ENCODE assay signal across 22 cellular contexts in the genomic region with DNA sequence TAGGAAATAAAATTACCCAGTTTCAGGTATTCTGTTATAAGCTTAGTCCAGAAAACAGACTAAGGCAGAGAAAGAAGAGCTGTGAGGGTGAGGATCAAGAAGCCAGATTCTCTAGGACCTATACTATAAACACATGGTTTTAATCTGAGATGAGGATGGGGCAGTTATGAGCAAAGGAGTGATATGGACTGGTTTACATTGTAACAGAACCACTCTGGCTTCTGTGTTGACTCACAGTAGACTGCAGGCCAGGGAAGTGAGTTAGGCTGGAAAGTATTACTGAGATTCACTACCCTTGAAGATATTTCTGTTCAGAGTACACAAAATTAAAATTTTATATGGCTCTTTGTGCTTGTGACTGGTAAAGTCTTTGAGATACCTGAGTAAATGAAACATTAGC. TPM values are rescaled to one million over a fixed set of nuclear protein-coding genes. Genes with fewer than 3 reads are reported as not detected.
"Had no signal": no experiment of that assay in that cellular context is flagged by ENCODE, and none has a peak within 500 bp of the region (broad histone marks: within the 10 kb centered on the region; RNA-seq: fewer than 3 reads in every experiment).

No MANE protein-coding gene starts in this region.

- H3K9me3 Mint-ChIP-seq: activated T-cell treated with anti-CD3 and anti-CD28 coated beads, Interleukin-2, amount 50 U/mL, for 72 hours; brain; natural killer cell treated with Interleukin-12 subunit alpha and Interleukin-12 subunit beta and Interleukin-15 and Interleukin-18, amount 100 ng/mL, for 72 hours; stimulated activated naive B cell treated with anti-CD40 and anti-IgM and Interleukin-4, amounts not matched to agents 10 μg/mL and 1 μg/mL and 100 μg/mL, for 72 hours had no signal

- ATAC-seq: activated T-cell treated with anti-CD3 and anti-CD28 coated beads, Interleukin-2, amount 50 U/mL, for 72 hours; left cardiac atrium; natural killer cell treated with Interleukin-12 subunit alpha and Interleukin-12 subunit beta and Interleukin-15 and Interleukin-18, amount 100 ng/mL, for 72 hours; stimulated activated naive B cell treated with anti-CD40 and anti-IgM and Interleukin-4, amounts not matched to agents 10 μg/mL and 1 μg/mL and 100 μg/mL, for 72 hours had no signal

- H3K27me3 Mint-ChIP-seq: activated naive CD8-positive, alpha-beta T cell had no signal

- H3K27me3 ChIP-seq: dorsolateral prefrontal cortex, sigmoid colon had no signal

- H3K4me3 ChIP-seq: dorsolateral prefrontal cortex, sigmoid colon had no signal

- DNase-seq: activated CD4-positive, alpha-beta T cell treated with anti-CD3 and anti-CD28 coated beads for 1 hour; activated CD4-positive, alpha-beta T cell treated with anti-CD3 and anti-CD28 coated beads, Interleukin-2, amount 50 U/mL, for 4 hours; activated gamma-delta T cell; activated T-cell treated with anti-CD3 and anti-CD28 coated beads, Interleukin-2, amount 50 U/mL, for 72 hours; amygdala; caudate nucleus; dorsolateral prefrontal cortex; left cardiac atrium; nucleus accumbens; posterior cingulate gyrus; sigmoid colon; stimulated activated naive B cell treated with anti-CD40 and anti-IgM and Interleukin-4, amounts not matched to agents 10 μg/mL and 1 μg/mL and 100 μg/mL, for 72 hours; T-helper 2 cell; WERI-Rb-1 had no signal

- H3K27ac Mint-ChIP-seq: activated naive CD8-positive, alpha-beta T cell; natural killer cell treated with Interleukin-12 subunit alpha and Interleukin-12 subunit beta and Interleukin-15 and Interleukin-18, amount 100 ng/mL, for 72 hours; stimulated activated naive B cell treated with anti-CD40 and anti-IgM and Interleukin-4, amounts not matched to agents 10 μg/mL and 1 μg/mL and 100 μg/mL, for 72 hours had no signal

- H3K36me3 Mint-ChIP-seq: activated naive CD8-positive, alpha-beta T cell; brain; natural killer cell treated with Interleukin-12 subunit alpha and Interleukin-12 subunit beta and Interleukin-15 and Interleukin-18, amount 100 ng/mL, for 72 hours had no signal

- H3K36me3 ChIP-seq: sigmoid colon had no signal

- H3K27ac ChIP-seq: dorsolateral prefrontal cortex, sigmoid colon, WERI-Rb-1 had no signal

- H3K9me3 ChIP-seq: sigmoid colon had no signal

RNA-seq across cellular contexts. Expression of a gene that starts 14.6 kb away (rescaled TPM):
- total RNA-seq: activated CD8-positive, alpha-beta memory T cell treated with anti-CD3 and anti-CD28 coated beads for 36 hours; activated T-cell treated with anti-CD3 and anti-CD28 coated beads, Interleukin-2, amount 50 U/mL, for 72 hours; epithelial cell of proximal tubule; left cardiac atrium; natural killer cell treated with Interleukin-12 subunit alpha and Interleukin-12 subunit beta and Interleukin-15 and Interleukin-18, amount 100 ng/mL, for 72 hours; renal cortical epithelial cell; sigmoid colon; ureter had no signal
- polyA plus RNA-seq: sigmoid colon had no signal

RNA-seq across cellular contexts. Expression of a gene that starts 22.6 kb away (rescaled TPM):
- total RNA-seq: activated CD8-positive, alpha-beta memory T cell treated with anti-CD3 and anti-CD28 coated beads for 36 hours; activated T-cell treated with anti-CD3 and anti-CD28 coated beads, Interleukin-2, amount 50 U/mL, for 72 hours; epithelial cell of proximal tubule; lower leg skin; natural killer cell treated with Interleukin-12 subunit alpha and Interleukin-12 subunit beta and Interleukin-15 and Interleukin-18, amount 100 ng/mL, for 72 hours; renal cortical epithelial cell; sigmoid colon; ureter had no signal
- polyA plus RNA-seq: sigmoid colon had no signal

RNA-seq across cellular contexts. Expression of a gene that starts 48.2 kb away (rescaled TPM):
- total RNA-seq: epithelial cell of proximal tubule had no signal

RNA-seq across cellular contexts. Expression of a gene that starts 56.7 kb away (rescaled TPM):
- total RNA-seq: activated CD8-positive, alpha-beta memory T cell treated with anti-CD3 and anti-CD28 coated beads for 36 hours; activated T-cell treated with anti-CD3 and anti-CD28 coated beads, Interleukin-2, amount 50 U/mL, for 72 hours; natural killer cell treated with Interleukin-12 subunit alpha and Interleukin-12 subunit beta and Interleukin-15 and Interleukin-18, amount 100 ng/mL, for 72 hours had no signal
